ENCODE assay signal across 8 cellular contexts in genomic region chr20:36861625-36861874, GRCh38. TPM values are rescaled to one million over a fixed set of nuclear protein-coding genes. Genes with fewer than 3 reads are reported as not detected.
A peak's percentile ranks its signal among the peaks of the same experiment; 100 is the strongest.
DNase-seq lines count a peak whose midpoint lies in the region; ATAC-seq and TF ChIP-seq lines count a peak whose summit lies in the region.

No MANE protein-coding gene starts in this region.

- H3K27me3 Mint-ChIP-seq in CD14-positive monocyte (ENCODE audit: low read depth in 3 of 3) (peaks cover 17 to 30% (median 22%) of the 10 kb centered on the region in 3 donors), endothelial cell (ENCODE audit: unreplicated experiment) (peaks cover 20% of the 10 kb centered on the region), neural crest cell (ENCODE audit: low read depth) (peaks cover 18% of the 10 kb centered on the region)

- peak overlapping the region; percentile 62 for H3K4me2 ChIP-seq in OCI-LY7 (ENCODE audit: low read length)

- peak overlapping the region; percentile 28 for H3K4me3 ChIP-seq in OCI-LY7 (ENCODE audit: low read depth, low read length, poor library complexity, severe bottlenecking)

- ATAC-seq in HG03432 (IDR thresholded peaks at IDR 0.05; ENCODE audit: unreplicated experiment) (no peak), HG03196 (IDR thresholded peaks at IDR 0.05; ENCODE audit: unreplicated experiment) (no peak)

- CTCF ChIA-PET in OCI-LY7 (lab: Charles Lee; ENCODE audit: unreplicated experiment) = interaction anchor here (0.6 to 1.1 kb wide), 2 partner anchors 12 to 24 kb away, joined by 3 read pairs; no protein-coding TSS in a partner anchor

- no peak overlapping the region for H2AFZ ChIP-seq in OCI-LY7 (ENCODE audit: low read length)

- no peaks in the 10 kb centered on the region for H3K9me3 ChIP-seq in OCI-LY7 (ENCODE audit: low read length)

- peaks cover 51% of the 10 kb centered on the region for H3K4me1 ChIP-seq in OCI-LY7 (ENCODE audit: insufficient read depth, low read length, poor library complexity, severe bottlenecking)

- H3K4me1 Mint-ChIP-seq in CD14-positive monocyte (peaks cover 67% of the 10 kb centered on the region), endothelial cell (ENCODE audit: unreplicated experiment) (peaks cover 47% of the 10 kb centered on the region), neural crest cell (peaks cover 48% of the 10 kb centered on the region)

- no peaks in the 10 kb centered on the region for H3K79me2 ChIP-seq in OCI-LY7 (ENCODE audit: insufficient read depth, low read depth, low read length)

- POLR2A ChIA-PET in OCI-LY7 (lab: Charles Lee) = interaction anchor here (0.5 to 4.4 kb wide), 4 partner anchors 9 to 257 kb away, joined by 3 to 15 read pairs (median 4); no protein-coding TSS in a partner anchor

- DNase-seq in CD14-positive monocyte (ENCODE audit: low spot score) (no peak), OCI-LY7 (ENCODE audit: low spot score) (no peak), endothelial cell (ENCODE audit: low spot score) (no peak), neural crest cell (ENCODE audit: low read depth, low spot score) (no peak), HuH-7 (ENCODE audit: low spot score) (no peak), Ammon's horn (ENCODE audit: low spot score) (no peak)

- TF ChIP-seq CTCF in CD14-positive monocyte (IDR thresholded peaks at IDR 0.05) (no peak), OCI-LY7 (conservative IDR thresholded peaks at IDR 0.05; ENCODE audit: low read length) (no peak), endothelial cell (IDR thresholded peaks at IDR 0.05; ENCODE audit: unreplicated experiment) (no peak), neural crest cell (conservative IDR thresholded peaks at IDR 0.05) (no peak)

- peak overlapping the region; percentile 76 to 85 for H3K4me3 Mint-ChIP-seq in CD14-positive monocyte
- H3K4me3 Mint-ChIP-seq in endothelial cell (ENCODE audit: unreplicated experiment) = peak overlapping the region; percentile 81
- H3K4me3 Mint-ChIP-seq in neural crest cell = peak overlapping the region; percentile 97

- peak overlapping the region in 3 of 7 donors; percentile 7 to 61 (median 20) for H3K27ac Mint-ChIP-seq in CD14-positive monocyte
- H3K27ac Mint-ChIP-seq in endothelial cell (ENCODE audit: unreplicated experiment) = no peak overlapping the region
- H3K27ac Mint-ChIP-seq in neural crest cell (ENCODE audit: unreplicated experiment) = no peak overlapping the region

- no peaks in the 10 kb centered on the region for H3K36me3 ChIP-seq in OCI-LY7 (ENCODE audit: insufficient read depth, low read length)

- BruUV-seq in OCI-LY7 (replicated peaks; lab: Mats Ljungman, UMichigan) = no TSS peak

- H3K27ac ChIP-seq in OCI-LY7 (ENCODE audit: low read depth, low read length, poor library complexity, severe bottlenecking) = no peak overlapping the region

- peaks cover 0 to 2% (median 0%) of the 10 kb centered on the region in 7 donors for H3K9me3 Mint-ChIP-seq in CD14-positive monocyte
- no peaks in the 10 kb centered on the region for H3K9me3 Mint-ChIP-seq in endothelial cell (ENCODE audit: unreplicated experiment)
- H3K9me3 Mint-ChIP-seq in neural crest cell = no peaks in the 10 kb centered on the region

- no peaks in the 10 kb centered on the region for H4K20me1 ChIP-seq in OCI-LY7 (ENCODE audit: insufficient read depth, low read length)

- no peaks in the 10 kb centered on the region for H3K9me2 ChIP-seq in OCI-LY7 (ENCODE audit: insufficient read depth, low read length)

- H3K36me3 Mint-ChIP-seq in CD14-positive monocyte (peaks cover 12 to 23% of the 10 kb centered on the region in 2 donors), endothelial cell (ENCODE audit: low read depth, unreplicated experiment) (peaks cover 11% of the 10 kb centered on the region), neural crest cell (ENCODE audit: low read depth) (no peaks in the 10 kb centered on the region)

- intact Hi-C loops in CD14-positive monocyte (cut with micrococcal nuclease) (loop anchor here (5.0 to 10.0 kb wide), 3 partner anchors 54 to 247 kb away; partner anchors contain the start of gene DSN1 (in 1 of the 2)), OCI-LY7 (cut with micrococcal nuclease; ENCODE audit: unreplicated experiment) (loop anchor here (5.0 kb wide), 1 partner anchor 89 kb away; the partner anchor contains the start of gene DSN1)

RNA-seq across cellular contexts. Expression of gene TLDC2, which starts 14.4 kb away (rescaled TPM):
- polyA plus RNA-seq in CD14-positive monocyte = not detected
- 0.18 TPM in 1 of 2 replicates, not detected in the other for total RNA-seq in OCI-LY7 (2014; rRNA removed; shearing (Covaris generic))
- not detected in 2 replicates for total RNA-seq in OCI-LY7 (2022)
- not detected for total RNA-seq in endothelial cell (ENCODE audit: unreplicated experiment)
- total RNA-seq in neural crest cell = not detected in 2 replicates
